9 cellular contexts compared by ENCODE assay signal in genomic region chr6:12481292-12481691, GRCh38.
"Had no signal": no experiment of that assay in that cellular context is flagged by ENCODE, and none has a peak within 500 bp of the region (broad histone marks: within the 10 kb centered on the region; RNA-seq: fewer than 3 reads in every experiment).

No MANE protein-coding gene starts in this region.

- H3K27ac ChIP-seq: HL-60, KMS-11 had no signal

- ATAC-seq: HepG2, K562 had no signal

- FAIRE-seq: HepG2, K562 had no signal

- H3K36me3 Mint-ChIP-seq: IgD-negative memory B cell had no signal

- H3K9me3 Mint-ChIP-seq: IgD-negative memory B cell had no signal

- H3K4me2 ChIP-seq: KMS-11 had no signal

- H3K4me3 ChIP-seq: K562 had no signal

- H3K27ac Mint-ChIP-seq: IgD-negative memory B cell had no signal

- DNase-seq: IMR-90, Karpas-422, KBM-7, KG1 had no signal
